4 cellular contexts compared by ENCODE assay signal in the genomic region with DNA sequence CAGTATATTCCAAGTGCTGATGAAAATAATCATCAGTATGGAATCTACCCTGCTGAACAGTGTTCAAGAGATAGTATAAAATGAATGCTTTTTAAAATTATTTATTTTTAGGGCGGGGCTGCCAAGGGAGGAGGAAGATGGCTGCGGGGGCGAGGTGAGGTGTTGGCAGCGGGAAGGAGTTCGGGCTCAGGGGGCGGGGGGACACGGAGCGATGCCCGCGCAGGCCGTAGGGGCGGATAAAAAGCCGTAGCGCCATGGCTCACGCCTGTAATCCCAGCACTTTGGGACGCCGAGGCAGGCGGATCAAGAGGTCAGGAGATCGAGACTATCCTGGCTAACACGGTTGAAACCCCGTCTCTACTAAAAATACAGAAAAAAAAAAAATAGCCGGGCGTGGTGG. TPM values are rescaled to one million over a fixed set of nuclear protein-coding genes. Genes with fewer than 3 reads are reported as not detected.
"Had no signal": no experiment of that assay in that cellular context is flagged by ENCODE, and none has a peak within 500 bp of the region (broad histone marks: within the 10 kb centered on the region; RNA-seq: fewer than 3 reads in every experiment).

No MANE protein-coding gene starts in this region.

RNA-seq across cellular contexts. Expression of a gene that starts 18.2 kb away (rescaled TPM):
- total RNA-seq: LHCN-M2, MCF 10A, PC-9, SJSA1 had no signal
